ENCODE assay signal across 23 cellular contexts in the genomic region with DNA sequence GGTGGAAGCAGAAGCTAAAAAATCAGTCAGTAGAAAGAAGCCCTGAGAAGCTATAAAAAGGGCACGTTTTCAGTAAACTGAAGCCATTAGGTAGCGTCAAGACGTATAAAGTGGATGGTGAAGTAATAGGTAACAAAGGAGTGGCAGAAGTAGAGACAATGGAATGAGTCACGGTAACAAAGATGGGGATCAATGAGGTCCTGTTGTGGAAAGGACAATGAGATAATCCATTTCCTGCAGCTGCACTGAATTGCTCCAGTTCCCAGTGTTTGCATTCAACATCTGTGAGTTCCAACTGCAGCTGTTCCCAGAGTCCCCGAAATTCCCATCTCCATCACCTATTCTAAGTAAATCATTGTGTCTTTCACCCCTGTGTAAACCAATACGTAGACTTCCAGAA. TPM values are rescaled to one million over a fixed set of nuclear protein-coding genes. Genes with fewer than 3 reads are reported as not detected.
DNase-seq lines count a peak whose midpoint lies in the region; ATAC-seq, FAIRE-seq and TF ChIP-seq lines count a peak whose summit lies in the region.
"Had no signal": no experiment of that assay in that cellular context is flagged by ENCODE, and none has a peak within 500 bp of the region (broad histone marks: within the 10 kb centered on the region; RNA-seq: fewer than 3 reads in every experiment).

No MANE protein-coding gene starts in this region.

- WGBS in ectodermal cell, 2 experiments: 28 to 35% methylated on average over 6 of the region's 6 CpGs

- H3K27me3 Mint-ChIP-seq in naive B cell: no peaks in the 10 kb centered on the region

- H3K4me1 Mint-ChIP-seq in naive B cell: peaks cover 67 to 86% (median 68%) of the 10 kb centered on the region in 3 donors

- H3K27me3 ChIP-seq in ectodermal cell (ENCODE audit: control insufficient read depth, insufficient read depth, low read length, poor library complexity, severe bottlenecking): no peaks in the 10 kb centered on the region
- H3K27me3 ChIP-seq: BLaER1, body of pancreas, heart right ventricle, left lung, upper lobe of right lung had no signal

- no peak for ATAC-seq in naive B cell (ENCODE audit: low read depth in 2 of 2)
- no peak for ATAC-seq in HG02588 (IDR thresholded peaks at IDR 0.05; ENCODE audit: unreplicated experiment)
- no peak for ATAC-seq in HG03045 (IDR thresholded peaks at IDR 0.05; ENCODE audit: unreplicated experiment)
- ATAC-seq: body of pancreas; heart right ventricle; left lung; naive thymus-derived CD4-positive, alpha-beta T cell; Right ventricle myocardium inferior; upper lobe of right lung had no signal

- DNase-seq in GM18507 (ENCODE audit: extremely low spot score, insufficient read length, low read depth) (no peak), NCI-H69 (lab: John Stamatoyannopoulos, UW) (peak; percentile 62), naive B cell (no peak), D721Med (ENCODE audit: insufficient read length, low spot score) (no peak), NCI-H187 (lab: John Stamatoyannopoulos, UW) (no peak)
- DNase-seq: activated CD8-positive, alpha-beta memory T cell treated with anti-CD3 and anti-CD28 coated beads for 24 hours; activated effector memory CD4-positive, alpha-beta T cell treated with anti-CD3 and anti-CD28 coated beads, Interleukin-2, amount 50 U/mL, for 16 hours; body of pancreas; heart right ventricle; left lung; naive thymus-derived CD4-positive, alpha-beta T cell; NCI-H2029; NCI-H82; retina; upper lobe of right lung had no signal

- H3K27ac ChIP-seq in ectodermal cell (ENCODE audit: insufficient read depth, low read depth, low read length, poor library complexity, severe bottlenecking): peak overlapping the region; percentile 40
- H3K27ac ChIP-seq: BLaER1, body of pancreas, heart right ventricle, KMS-11, left lung, upper lobe of right lung had no signal

- H3K36me3 Mint-ChIP-seq in naive B cell: peaks cover 3 to 29% of the 10 kb centered on the region in 2 donors

- H3K9me3 ChIP-seq in ectodermal cell (ENCODE audit: control insufficient read depth, low read length): no peaks in the 10 kb centered on the region
- H3K9me3 ChIP-seq: body of pancreas, heart right ventricle, left lung, upper lobe of right lung had no signal

- peaks cover 4 to 15% (median 5%) of the 10 kb centered on the region in 7 donors for H3K9me3 Mint-ChIP-seq in naive B cell

- FAIRE-seq in GM18507 (lab: Jason Lieb, UNC) (peak; percentile 35), D721Med (lab: Jason Lieb, UNC) (no peak)
- FAIRE-seq: endometrium, TTC549 had no signal

- H3K4me3 ChIP-seq in ectodermal cell (ENCODE audit: insufficient read depth, low read depth, low read length): no peak overlapping the region
- H3K4me3 ChIP-seq: BLaER1, body of pancreas, heart right ventricle, left lung, upper lobe of right lung had no signal

- no peaks in the 10 kb centered on the region for H3K36me3 ChIP-seq in ectodermal cell (ENCODE audit: control insufficient read depth, insufficient read depth, low read length)
- H3K36me3 ChIP-seq: BLaER1, heart right ventricle, left lung, upper lobe of right lung had no signal

- no peaks in the 10 kb centered on the region for H3K4me1 ChIP-seq in ectodermal cell (ENCODE audit: control insufficient read depth, insufficient read depth, low read length)

- peak overlapping the region in 5 of 6 donors; percentile 30 to 76 (median 70) for H3K27ac Mint-ChIP-seq in naive B cell

- no peak for TF ChIP-seq CTCF in D721Med (IDR thresholded peaks at IDR 0.05; ENCODE audit: insufficient read depth, missing control alignments)

- peak overlapping the region in 7 of 8 donors; percentile 42 to 79 (median 72) for H3K4me3 Mint-ChIP-seq in naive B cell
- H3K4me3 Mint-ChIP-seq: naive thymus-derived CD4-positive, alpha-beta T cell had no signal

RNA-seq across cellular contexts. Expression of a gene that starts 4.8 kb away (rescaled TPM):
- polyA plus RNA-seq in ectodermal cell (2013, experiment 1 of 4): 58.3 TPM
- 58.3 TPM for polyA plus RNA-seq in ectodermal cell (2013, experiment 2 of 4)
- 39.1 TPM for polyA plus RNA-seq in ectodermal cell (2013, experiment 3 of 4)
- 43.9 TPM for polyA plus RNA-seq in ectodermal cell (2013, experiment 4 of 4)
- polyA plus RNA-seq in naive B cell (ENCODE audit: low read depth in 6 of 6): 10 to 100 TPM; 25.1 to 68.2 (median 57.7) TPM
